21 cellular contexts compared by ENCODE assay signal in genomic region chr2:181130686-181131085, GRCh38.
DNase-seq lines count a peak whose midpoint lies in the region; ATAC-seq and TF ChIP-seq lines count a peak whose summit lies in the region.
"Had no signal": no experiment of that assay in that cellular context is flagged by ENCODE, and none has a peak within 500 bp of the region (broad histone marks: within the 10 kb centered on the region; RNA-seq: fewer than 3 reads in every experiment).

No MANE protein-coding gene starts in this region.

- POLR2A ChIA-PET in CD4-positive, alpha-beta T cell (lab: Charles Lee) = interaction anchor here (0.8 to 5.2 kb wide), 12 partner anchors 9 to 331 kb away, joined by 3 to 31 read pairs (median 4); partner anchors contain the start of gene ITGA4
- POLR2A ChIA-PET in activated CD8-positive, alpha-beta T cell treated with anti-CD3 and anti-CD28 coated beads, Interleukin-2, amount 10 ng/mL, durations not matched to agents 7 days and 5 days (lab: Charles Lee) = interaction anchor here (1.2 to 3.7 kb wide), 5 partner anchors 10 to 330 kb away, joined by 4 to 27 read pairs (median 18); partner anchors contain the start of gene ITGA4

- no peak overlapping the region for H3K4me3 ChIP-seq in colonic mucosa
- H3K4me3 ChIP-seq: body of pancreas had no signal

- peak overlapping the region; percentile 74 for H3K4me3 Mint-ChIP-seq in T-helper 1 cell treated with Interleukin-12 subunit alpha and Interleukin-12 subunit beta and Interleukin-4 antibody, amounts not matched to agents 30 μg/mL and 1 μg/mL, for 36 hours
- peak overlapping the region; percentile 70 for H3K4me3 Mint-ChIP-seq in CD4-positive, alpha-beta T cell
- peak overlapping the region; percentile 72 for H3K4me3 Mint-ChIP-seq in activated CD8-positive, alpha-beta T cell treated with anti-CD3 and anti-CD28 coated beads, Interleukin-2, amount 10 ng/mL, durations not matched to agents 7 days and 5 days
- H3K4me3 Mint-ChIP-seq: dendritic cell treated with granulocyte-macrophage colony-stimulating factor and Interleukin-4, amounts not matched to agents 40 ng/mL and 50 ng/mL, for 4 days had no signal

- no peaks in the 10 kb centered on the region for H3K36me3 ChIP-seq in colonic mucosa

- ATAC-seq in CD4-positive, alpha-beta T cell (ENCODE audit: poor library complexity) = no peak
- no peak for ATAC-seq in activated CD8-positive, alpha-beta T cell treated with anti-CD3 and anti-CD28 coated beads, Interleukin-2, amount 10 ng/mL, durations not matched to agents 7 days and 5 days
- no peak for ATAC-seq in GM21390 (IDR thresholded peaks at IDR 0.05; ENCODE audit: unreplicated experiment)
- ATAC-seq: body of pancreas, left ventricle myocardium superior, right cardiac atrium had no signal

- in situ Hi-C loops in G401 (cut with HindIII; ENCODE audit: low sequenced_read_pairs) = no loop called here

- no peaks in the 10 kb centered on the region for H3K27me3 Mint-ChIP-seq in T-helper 1 cell treated with Interleukin-12 subunit alpha and Interleukin-12 subunit beta and Interleukin-4 antibody, amounts not matched to agents 30 μg/mL and 1 μg/mL, for 36 hours (ENCODE audit: low read depth)
- no peaks in the 10 kb centered on the region for H3K27me3 Mint-ChIP-seq in CD4-positive, alpha-beta T cell
- no peaks in the 10 kb centered on the region for H3K27me3 Mint-ChIP-seq in activated CD8-positive, alpha-beta T cell treated with anti-CD3 and anti-CD28 coated beads, Interleukin-2, amount 10 ng/mL, durations not matched to agents 7 days and 5 days (ENCODE audit: low read depth)
- H3K27me3 Mint-ChIP-seq: dendritic cell treated with granulocyte-macrophage colony-stimulating factor and Interleukin-4, amounts not matched to agents 40 ng/mL and 50 ng/mL, for 4 days; IgD-negative memory B cell had no signal

- H3K27ac Mint-ChIP-seq in T-helper 1 cell treated with Interleukin-12 subunit alpha and Interleukin-12 subunit beta and Interleukin-4 antibody, amounts not matched to agents 30 μg/mL and 1 μg/mL, for 36 hours = peak overlapping the region; percentile 91
- peak overlapping the region; percentile 79 for H3K27ac Mint-ChIP-seq in CD4-positive, alpha-beta T cell
- peak overlapping the region; percentile 84 for H3K27ac Mint-ChIP-seq in activated CD8-positive, alpha-beta T cell treated with anti-CD3 and anti-CD28 coated beads, Interleukin-2, amount 10 ng/mL, durations not matched to agents 7 days and 5 days
- H3K27ac Mint-ChIP-seq: dendritic cell treated with granulocyte-macrophage colony-stimulating factor and Interleukin-4, amounts not matched to agents 40 ng/mL and 50 ng/mL, for 4 days had no signal

- H3K36me3 Mint-ChIP-seq in T-helper 1 cell treated with Interleukin-12 subunit alpha and Interleukin-12 subunit beta and Interleukin-4 antibody, amounts not matched to agents 30 μg/mL and 1 μg/mL, for 36 hours (ENCODE audit: low read depth) = peaks cover 23% of the 10 kb centered on the region
- H3K36me3 Mint-ChIP-seq in CD4-positive, alpha-beta T cell (ENCODE audit: low read depth) = peaks cover 59% of the 10 kb centered on the region
- peaks cover 45% of the 10 kb centered on the region for H3K36me3 Mint-ChIP-seq in activated CD8-positive, alpha-beta T cell treated with anti-CD3 and anti-CD28 coated beads, Interleukin-2, amount 10 ng/mL, durations not matched to agents 7 days and 5 days (ENCODE audit: low read depth)
- H3K36me3 Mint-ChIP-seq: IgD-negative memory B cell had no signal

- H3K9me3 ChIP-seq in CD4-positive, alpha-beta T cell (ENCODE audit: control insufficient read depth, low read length) = peaks cover 11% of the 10 kb centered on the region
- no peaks in the 10 kb centered on the region for H3K9me3 ChIP-seq in colonic mucosa
- H3K9me3 ChIP-seq: body of pancreas had no signal

- no peaks in the 10 kb centered on the region for H3K27me3 ChIP-seq in CD4-positive, alpha-beta T cell (ENCODE audit: control insufficient read depth, insufficient read depth, low read length)
- H3K27me3 ChIP-seq in colonic mucosa = no peaks in the 10 kb centered on the region
- H3K27me3 ChIP-seq: body of pancreas had no signal

- CTCF ChIA-PET in CD4-positive, alpha-beta T cell (lab: Charles Lee) = interaction anchor here (1.0 to 1.7 kb wide), 2 partner anchors 10 to 14 kb away, joined by 4 to 5 read pairs; no protein-coding TSS in a partner anchor
- CTCF ChIA-PET in activated CD8-positive, alpha-beta T cell treated with anti-CD3 and anti-CD28 coated beads, Interleukin-2, amount 10 ng/mL, durations not matched to agents 7 days and 5 days (lab: Charles Lee) = interaction anchor here (0.9 to 3.6 kb wide), 8 partner anchors 10 to 178 kb away, joined by 3 to 31 read pairs (median 8); no protein-coding TSS in a partner anchor

- no peaks in the 10 kb centered on the region for H3K4me1 ChIP-seq in colonic mucosa
- H3K4me1 ChIP-seq: body of pancreas had no signal

- DNase-seq in T-helper 1 cell (no peak), fibroblast of peridontal ligament (ENCODE audit: extremely low read depth) (peak; percentile 91), colonic mucosa (no peak), G401 (ENCODE audit: low spot score) (no peak)
- no peak for DNase-seq in CD4-positive, alpha-beta T cell
- no peak for DNase-seq in activated CD8-positive, alpha-beta T cell treated with anti-CD3 and anti-CD28 coated beads, Interleukin-2, amount 10 ng/mL, durations not matched to agents 7 days and 5 days
- DNase-seq: 8988T; activated naive CD4-positive, alpha-beta T cell treated with Interleukin-2 at 50 U/mL for 16 hours; body of pancreas; DMS53; left ventricle myocardium superior; NCI-H226; right cardiac atrium; stimulated activated naive CD4-positive, alpha-beta T cell treated with Interleukin-2 at 50 U/mL for 16 hours; trophoblast cell had no signal

- no peak overlapping the region for H3K27ac ChIP-seq in CD4-positive, alpha-beta T cell (ENCODE audit: low read depth, low read length)
- no peak overlapping the region for H3K27ac ChIP-seq in colonic mucosa
- H3K27ac ChIP-seq: body of pancreas, C4-2B, epithelial cell of prostate had no signal

- TF ChIP-seq CTCF in CD4-positive, alpha-beta T cell (IDR thresholded peaks at IDR 0.05) = no peak
- no peak for TF ChIP-seq CTCF in colonic mucosa (IDR thresholded peaks at IDR 0.05)

- intact Hi-C loops in CD4-positive, alpha-beta T cell (cut with DNase I, micrococcal nuclease) = loop anchor here in 1 of 2 experiments (5.0 kb wide), 1 partner anchor 172 kb away; no protein-coding TSS in a partner anchor
- intact Hi-C loops in colonic mucosa (cut with DNase I) = no loop called here

- H3K9me3 Mint-ChIP-seq in T-helper 1 cell treated with Interleukin-12 subunit alpha and Interleukin-12 subunit beta and Interleukin-4 antibody, amounts not matched to agents 30 μg/mL and 1 μg/mL, for 36 hours = peaks cover 5% of the 10 kb centered on the region
- H3K9me3 Mint-ChIP-seq in CD4-positive, alpha-beta T cell = no peaks in the 10 kb centered on the region
- H3K9me3 Mint-ChIP-seq in activated CD8-positive, alpha-beta T cell treated with anti-CD3 and anti-CD28 coated beads, Interleukin-2, amount 10 ng/mL, durations not matched to agents 7 days and 5 days (ENCODE audit: insufficient read depth) = peaks cover 5% of the 10 kb centered on the region

- no peak overlapping the region for H3K9ac ChIP-seq in colonic mucosa (ENCODE audit: low read depth in 2 of 2, low read length in 2 of 2)

- H3K4me1 Mint-ChIP-seq in T-helper 1 cell treated with Interleukin-12 subunit alpha and Interleukin-12 subunit beta and Interleukin-4 antibody, amounts not matched to agents 30 μg/mL and 1 μg/mL, for 36 hours (ENCODE audit: low read depth) = peaks cover 39% of the 10 kb centered on the region
- H3K4me1 Mint-ChIP-seq in CD4-positive, alpha-beta T cell (ENCODE audit: low read depth) = peaks cover 66% of the 10 kb centered on the region
- peaks cover 55% of the 10 kb centered on the region for H3K4me1 Mint-ChIP-seq in activated CD8-positive, alpha-beta T cell treated with anti-CD3 and anti-CD28 coated beads, Interleukin-2, amount 10 ng/mL, durations not matched to agents 7 days and 5 days (ENCODE audit: low read depth)
